Comparison of ENCODE assay signal across 16 cellular contexts in genomic region chr2:129078548-129078947, GRCh38.
DNase-seq lines count a peak whose midpoint lies in the region; ATAC-seq, FAIRE-seq and TF ChIP-seq lines count a peak whose summit lies in the region.
"Had no signal": no experiment of that assay in that cellular context is flagged by ENCODE, and none has a peak within 500 bp of the region (broad histone marks: within the 10 kb centered on the region; RNA-seq: fewer than 3 reads in every experiment).

No MANE protein-coding gene starts in this region.

- H3K27ac Mint-ChIP-seq in endodermal cell (no peak overlapping the region), osteocyte (ENCODE audit: unreplicated experiment) (no peak overlapping the region)
- H3K27ac Mint-ChIP-seq: CD8-positive, alpha-beta memory T cell had no signal

- H3K27me3 ChIP-seq in endodermal cell (ENCODE audit: control insufficient read depth, insufficient read depth, low read length, poor library complexity, severe bottlenecking) (peaks cover 20% of the 10 kb centered on the region), keratinocyte (ENCODE audit: control insufficient read depth, extremely low read depth, insufficient read depth, low read length) (no peaks in the 10 kb centered on the region), lower lobe of right lung (ENCODE audit: low read depth) (peaks cover 4% of the 10 kb centered on the region)
- H3K27me3 ChIP-seq: BLaER1 had no signal

- no peaks in the 10 kb centered on the region for H3K9me1 ChIP-seq in keratinocyte (ENCODE audit: control insufficient read depth, extremely low read depth, insufficient read depth, low read length)

- 91 to 100% methylated on average over 2 to 3 of the region's 3 CpGs for WGBS in endodermal cell (ENCODE audit: insufficient coverage in 1 of 2, insufficient read length in 1 of 2), 2 experiments

- H3K4me2 ChIP-seq in keratinocyte (ENCODE audit: control insufficient read depth, extremely low read depth, insufficient read depth, low read depth, low read length) = peak overlapping the region; percentile 75
- H3K4me2 ChIP-seq: BLaER1 had no signal

- H3K79me2 ChIP-seq in keratinocyte (ENCODE audit: control insufficient read depth, insufficient read depth, low read length) = no peaks in the 10 kb centered on the region

- no peak overlapping the region for H3K4me3 ChIP-seq in endodermal cell (ENCODE audit: low read length)
- H3K4me3 ChIP-seq in keratinocyte (ENCODE audit: control insufficient read depth in 2 of 3, extremely low read depth in 1 of 3, insufficient read depth in 2 of 3, low read depth in 1 of 3, low read length in 3 of 3) = peak overlapping the region in 2 of 3 experiments; percentile 10 to 26
- no peak overlapping the region for H3K4me3 ChIP-seq in lower lobe of right lung
- H3K4me3 ChIP-seq: BLaER1, GM23248 had no signal

- H3K36me3 ChIP-seq in endodermal cell (ENCODE audit: control insufficient read depth, insufficient read depth, low read length) (no peaks in the 10 kb centered on the region), keratinocyte (ENCODE audit: control insufficient read depth in 2 of 2, extremely low read depth in 1 of 2, insufficient read depth in 2 of 2, low read length in 2 of 2) (no peaks in the 10 kb centered on the region), lower lobe of right lung (no peaks in the 10 kb centered on the region)
- H3K36me3 ChIP-seq: BLaER1 had no signal

- peak overlapping the region; percentile 90 for H2AFZ ChIP-seq in keratinocyte (ENCODE audit: control insufficient read depth, low read length)
- H2AFZ ChIP-seq: GM23248 had no signal

- intact Hi-C loops in lower lobe of right lung (cut with DNase I) = no loop called here

- no peaks in the 10 kb centered on the region for H3K9me3 ChIP-seq in endodermal cell (ENCODE audit: control insufficient read depth, low read length)
- H3K9me3 ChIP-seq in keratinocyte (ENCODE audit: control insufficient read depth, low read depth, low read length) = no peaks in the 10 kb centered on the region
- no peaks in the 10 kb centered on the region for H3K9me3 ChIP-seq in lower lobe of right lung
- H3K9me3 ChIP-seq: BLaER1, Caco-2 had no signal

- H3K4me1 Mint-ChIP-seq in endodermal cell (peaks cover 52% of the 10 kb centered on the region), osteocyte (ENCODE audit: unreplicated experiment) (no peaks in the 10 kb centered on the region)
- H3K4me1 Mint-ChIP-seq: CD8-positive, alpha-beta memory T cell had no signal

- CTCF ChIA-PET in RWPE1 (lab: Yijun Ruan, JAX) = no interaction called here

- H3K36me3 Mint-ChIP-seq in endodermal cell (ENCODE audit: low read depth) = no peaks in the 10 kb centered on the region
- no peaks in the 10 kb centered on the region for H3K36me3 Mint-ChIP-seq in osteocyte (ENCODE audit: unreplicated experiment)
- H3K36me3 Mint-ChIP-seq: CD8-positive, alpha-beta memory T cell had no signal

- H4K20me1 ChIP-seq in keratinocyte (ENCODE audit: control insufficient read depth, extremely low read depth, insufficient read depth, low read length) = no peaks in the 10 kb centered on the region
- H4K20me1 ChIP-seq: BLaER1 had no signal

- H3K27me3 Mint-ChIP-seq in endodermal cell (ENCODE audit: insufficient read depth) (peaks cover 8% of the 10 kb centered on the region), osteocyte (ENCODE audit: unreplicated experiment) (peaks cover 3% of the 10 kb centered on the region)
- H3K27me3 Mint-ChIP-seq: CD8-positive, alpha-beta memory T cell had no signal

- H3K4me3 Mint-ChIP-seq in endodermal cell (no peak overlapping the region), osteocyte (ENCODE audit: unreplicated experiment) (no peak overlapping the region)
- H3K4me3 Mint-ChIP-seq: CD8-positive, alpha-beta memory T cell had no signal

- DNase-seq in RWPE1 (ENCODE audit: low spot score) = no peak
- DNase-seq in endodermal cell = peak; percentile 38
- peak; percentile 78 for DNase-seq in keratinocyte (ENCODE audit: low read depth, low spot score)
- peak; percentile 38 for DNase-seq in osteocyte (ENCODE audit: extremely low spot score, unreplicated experiment)
- DNase-seq in activated CD8-positive, alpha-beta memory T cell treated with anti-CD3 and anti-CD28 coated beads, Interleukin-2, amount 50 U/mL, for 48 hours = no peak
- no peak for DNase-seq in lower lobe of right lung
- DNase-seq in GM19239 (ENCODE audit: insufficient read length, low spot score) = no peak
- DNase-seq: 8988T; AML-193; Caco-2; CD8-positive, alpha-beta memory T cell; GF-D8; GM23248; H7 had no signal

- ATAC-seq in GM19324 (IDR thresholded peaks at IDR 0.05; ENCODE audit: low FRiP score, unreplicated experiment) (no peak), lower lobe of right lung (no peak)

- H3K9ac ChIP-seq in endodermal cell (ENCODE audit: extremely low read depth, low read length, poor library complexity, severe bottlenecking) = no peak overlapping the region
- no peak overlapping the region for H3K9ac ChIP-seq in keratinocyte (ENCODE audit: control insufficient read depth, extremely low read depth, insufficient read depth, low read length)
- H3K9ac ChIP-seq: BLaER1, GM23248 had no signal

- H3K9me3 Mint-ChIP-seq in endodermal cell (no peaks in the 10 kb centered on the region), osteocyte (ENCODE audit: unreplicated experiment) (no peaks in the 10 kb centered on the region)

- TF ChIP-seq CTCF in RWPE1 (conservative IDR thresholded peaks at IDR 0.05; ENCODE audit: low read depth) (no peak), endodermal cell (conservative IDR thresholded peaks at IDR 0.05) (no peak), keratinocyte (optimal IDR thresholded peaks at IDR 0.05 in 1 of 3, IDR thresholded peaks at IDR 0.05 in 1 of 3, conservative IDR thresholded peaks at IDR 0.05 in 1 of 3; ENCODE audit: extremely low read depth in 1 of 3, insufficient read depth in 2 of 3, low read length in 3 of 3) (peak in 2 of 3 experiments; percentile 23 to 56), osteocyte (IDR thresholded peaks at IDR 0.05) (no peak), lower lobe of right lung (IDR thresholded peaks at IDR 0.05) (no peak)

- dilution Hi-C loops in keratinocyte (cut with MboI; ENCODE audit: extremely low pct_ligation_motif_present, low sequenced_read_pairs) = no loop called here

- POLR2A ChIA-PET in RWPE1 (lab: Yijun Ruan, JAX; ENCODE audit: low non-redundant PET) = no interaction called here

- H3K27ac ChIP-seq in RWPE1 (peak overlapping the region; percentile 30; the same call in 1 of the 2 replicates), endodermal cell (ENCODE audit: low read depth, low read length) (no peak overlapping the region), keratinocyte (ENCODE audit: control insufficient read depth, insufficient read depth, low read length) (no peak overlapping the region), lower lobe of right lung (no peak overlapping the region)
- H3K27ac ChIP-seq: BLaER1, GM23248 had no signal

- H3K4me1 ChIP-seq in endodermal cell (ENCODE audit: control insufficient read depth, insufficient read depth, low read length) (peaks cover 29% of the 10 kb centered on the region), keratinocyte (ENCODE audit: control insufficient read depth, extremely low read depth, insufficient read depth, low read length) (peaks cover 23% of the 10 kb centered on the region), lower lobe of right lung (no peaks in the 10 kb centered on the region)
- H3K4me1 ChIP-seq: BLaER1 had no signal

- FAIRE-seq in keratinocyte (lab: Jason Lieb, UNC) = peak; percentile 92
- no peak for FAIRE-seq in GM19239 (lab: Jason Lieb, UNC)

Comparison
In these comparisons a context has a peak if more than half of its experiments do, and no peak if none do; other contexts are left out.
1. DNase-seq: peak in endodermal cell (single experiment), keratinocyte (single experiment) and osteocyte (single experiment); none in RWPE1 (single experiment), activated CD8-positive, alpha-beta memory T cell treated with anti-CD3 and anti-CD28 coated beads, Interleukin-2, amount 50 U/mL, for 48 hours (single experiment), lower lobe of right lung (single experiment) and GM19239 (single experiment).
2. CTCF ChIP-seq: peak in keratinocyte (2 of 3); none in RWPE1 (single experiment), endodermal cell (single experiment), osteocyte (single experiment) and lower lobe of right lung (single experiment).
3. H3K4me3 ChIP-seq: peak in keratinocyte (2 of 3); none in endodermal cell (single experiment) and lower lobe of right lung (single experiment).